ENCODE assay signal across 28 cellular contexts in genomic region chr1:72697410-72697809, GRCh38.
"Had no signal": no experiment of that assay in that cellular context is flagged by ENCODE, and none has a peak within 500 bp of the region (broad histone marks: within the 10 kb centered on the region; RNA-seq: fewer than 3 reads in every experiment).

No MANE protein-coding gene starts in this region.

- H3K36me3 ChIP-seq: colonic mucosa, esophagus muscularis mucosa, esophagus squamous epithelium, gastrocnemius medialis, gastroesophageal sphincter, heart left ventricle, heart right ventricle had no signal

- H3K9me3 ChIP-seq: colonic mucosa, gastrocnemius medialis had no signal

- H3K4me3 ChIP-seq: colonic mucosa, coronary artery, dorsolateral prefrontal cortex, esophagus muscularis mucosa, esophagus squamous epithelium, gastrocnemius medialis, gastroesophageal sphincter, heart left ventricle, heart right ventricle had no signal

- FAIRE-seq: colon, endometrium, endothelial cell of umbilical vein, frontal cortex had no signal

- H3K27me3 ChIP-seq: colonic mucosa, dorsolateral prefrontal cortex, esophagus muscularis mucosa, esophagus squamous epithelium, foreskin keratinocyte, gastrocnemius medialis, gastroesophageal sphincter, heart left ventricle, heart right ventricle had no signal

- DNase-seq: colonic mucosa; cortex of kidney; dermis blood vessel endothelial cell; dorsolateral prefrontal cortex; effector CD4-positive, alpha-beta T cell; effector CD8-positive, alpha-beta T cell; effector memory CD4-positive, alpha-beta T cell; effector memory CD8-positive, alpha-beta T cell; endodermal cell; erythroblast; esophagus squamous epithelium; foreskin fibroblast; foreskin keratinocyte; foreskin melanocyte; gastrocnemius medialis; glutamatergic neuron; head of caudate nucleus; heart left ventricle; heart right ventricle had no signal

- ATAC-seq: effector memory CD8-positive, alpha-beta T cell; esophagus mucosa; foreskin keratinocyte; gastrocnemius medialis; gastroesophageal sphincter; heart left ventricle; heart right ventricle had no signal

- H3K27ac ChIP-seq: colonic mucosa, coronary artery, dorsolateral prefrontal cortex, epithelial cell of prostate, esophagus muscularis mucosa, esophagus squamous epithelium, foreskin keratinocyte, gastrocnemius medialis, gastroesophageal sphincter, heart left ventricle, heart right ventricle had no signal

- H3K4me1 ChIP-seq: colonic mucosa, esophagus muscularis mucosa, esophagus squamous epithelium, foreskin keratinocyte, gastrocnemius medialis, gastroesophageal sphincter, heart left ventricle, heart right ventricle had no signal
